In genomic region chr20:62138204-62138543, GRCh38 we compare ENCODE assay signal across 1 cellular context.
TF ChIP-seq lines count a peak whose summit lies in the region.

No MANE protein-coding gene starts in this region.

TF ChIP-seq in HepG2, 621 proteins besides CTCF, POLR2A, EP300 and RAD21:
- TF ChIP-seq MTA1 (CRISPR knock-in tag; IDR thresholded peaks at IDR 0.05; ENCODE audit: borderline replicate concordance) (peak; percentile 31; the same call in 1 of the 2 replicates), MYPOP (CRISPR knock-in tag; IDR thresholded peaks at IDR 0.05) (no peak), ZHX2 (IDR thresholded peaks at IDR 0.05; ENCODE audit: low read depth) (no peak), ZHX2 (CRISPR knock-in tag; IDR thresholded peaks at IDR 0.05; ENCODE audit: borderline replicate concordance) (no peak), REST (IDR thresholded peaks at IDR 0.05; ENCODE audit: borderline replicate concordance in 1 of 2, low read depth in 1 of 2, low read length in 2 of 2) (peak in 1 of 2 experiments; percentile 51; a peak in 2 of 4 replicates), RBM22 (optimal IDR thresholded peaks at IDR 0.05; ENCODE audit: low read length) (peak; percentile 80), NONO (IDR thresholded peaks at IDR 0.05) (no peak), NONO (CRISPR knock-in tag; conservative IDR thresholded peaks at IDR 0.05) (0 out of 2 replicates have a peak, but pooled peaks have one; percentile 30), ZC3H13 (CRISPR knock-in tag; IDR thresholded peaks at IDR 0.05) (peak; percentile 60), POLR2AphosphoS5 (IDR thresholded peaks at IDR 0.05; ENCODE audit: low read depth, low read length) (peak; percentile 42; the same call in 1 of the 2 replicates), MED8 (CRISPR knock-in tag; IDR thresholded peaks at IDR 0.05; ENCODE audit: insufficient replicate concordance) (peak; percentile 16), NFIB (CRISPR knock-in tag; IDR thresholded peaks at IDR 0.05; ENCODE audit: borderline replicate concordance) (peak; percentile 92; the same call in 1 of the 2 replicates), SSRP1 (CRISPR knock-in tag; IDR thresholded peaks at IDR 0.05) (peak; percentile 15; the same call in 1 of the 2 replicates), ZNF768 (CRISPR knock-in tag; IDR thresholded peaks at IDR 0.05) (peak; percentile 34; the same call in 1 of the 2 replicates), NKX3-1 (CRISPR knock-in tag; IDR thresholded peaks at IDR 0.05) (no peak), ATM (IDR thresholded peaks at IDR 0.05; ENCODE audit: borderline replicate concordance) (no peak), AGO2 (optimal IDR thresholded peaks at IDR 0.05; ENCODE audit: low read depth, low read length) (peak; percentile 64), ZNF263 (CRISPR knock-in tag; IDR thresholded peaks at IDR 0.05) (peak; percentile 15; the same call in 1 of the 2 replicates)
